ENCODE assay signal across 25 cellular contexts in genomic region chr9:14942037-14942436, GRCh38. TPM values are rescaled to one million over a fixed set of nuclear protein-coding genes. Genes with fewer than 3 reads are reported as not detected.
A peak's percentile ranks its signal among the peaks of the same experiment; 100 is the strongest.
DNase-seq lines count a peak whose midpoint lies in the region; ATAC-seq, FAIRE-seq and TF ChIP-seq lines count a peak whose summit lies in the region.
"Had no signal": no experiment of that assay in that cellular context is flagged by ENCODE, and none has a peak within 500 bp of the region (broad histone marks: within the 10 kb centered on the region; RNA-seq: fewer than 3 reads in every experiment).

No MANE protein-coding gene starts in this region.

- TF ChIP-seq POLR2A in esophagus muscularis mucosa (IDR thresholded peaks at IDR 0.05; ENCODE audit: low read depth), result no peak

- TF ChIP-seq EP300 in esophagus muscularis mucosa (IDR thresholded peaks at IDR 0.05), result no peak

- no peak overlapping the region for H3K27ac ChIP-seq in pancreas
- H3K27ac ChIP-seq in Karpas-422 (ENCODE audit: low read length), result no peak overlapping the region
- no peak overlapping the region for H3K27ac ChIP-seq in esophagus muscularis mucosa (replicated peaks in 1 of 4)
- H3K27ac ChIP-seq: epithelial cell of prostate, ovary, right lobe of liver, WERI-Rb-1 had no signal

- H3K9ac ChIP-seq in Karpas-422 (ENCODE audit: low read length), result no peak overlapping the region

- H3K27me3 ChIP-seq in pancreas, result no peaks in the 10 kb centered on the region
- H3K27me3 ChIP-seq in Karpas-422 (ENCODE audit: low read length), result no peaks in the 10 kb centered on the region
- H3K27me3 ChIP-seq in esophagus muscularis mucosa, result no peaks in the 10 kb centered on the region
- H3K27me3 ChIP-seq: ovary, right lobe of liver had no signal

- H4K20me1 ChIP-seq in Karpas-422 (ENCODE audit: insufficient read depth, low read depth, low read length), result no peaks in the 10 kb centered on the region

- ATAC-seq in left cardiac atrium (peak; percentile 44 to 59), pancreas (peak in 3 of 4 donors; percentile 26 to 46 (median 40)), GM19324 (IDR thresholded peaks at IDR 0.05; ENCODE audit: low FRiP score, unreplicated experiment) (no peak), HG02759 (IDR thresholded peaks at IDR 0.05; ENCODE audit: unreplicated experiment) (no peak)
- ATAC-seq: activated T-helper 17 cell treated with anti-CD3 and anti-CD28 coated beads, Interleukin-2, amount 50 U/mL, for 72 hours; Panc1; right lobe of liver; T-helper 17 cell had no signal

- H3K36me3 ChIP-seq in pancreas (no peaks in the 10 kb centered on the region), Karpas-422 (ENCODE audit: insufficient read depth, low read length) (no peaks in the 10 kb centered on the region), esophagus muscularis mucosa (no peaks in the 10 kb centered on the region)
- H3K36me3 ChIP-seq: ovary, right lobe of liver, WERI-Rb-1 had no signal

- no peaks in the 10 kb centered on the region for H3K9me2 ChIP-seq in Karpas-422 (replicated peaks; ENCODE audit: insufficient read depth, low read length)

- DNase-seq in AG20443 (ENCODE audit: low spot score) (peak; percentile 17), NCI-H2171 treated with DMSO at 0.1 percent for 48 hours (lab: John Stamatoyannopoulos, UW) (peak; percentile 72), left cardiac atrium (no peak), pancreas (no peak), Karpas-422 (no peak), esophagus muscularis mucosa (ENCODE audit: extremely low spot score) (no peak)
- DNase-seq: activated naive CD8-positive, alpha-beta T cell treated with anti-CD3 and anti-CD28 coated beads for 36 hours; HCEC 1CT; naive B cell; NCI-H187 treated with DMSO at 0.1 percent for 48 hours; NCI-H510A; right lobe of liver; T-helper 17 cell; WERI-Rb-1 had no signal

- FAIRE-seq in pancreas (lab: Jason Lieb, UNC), result no peak
- FAIRE-seq: D721Med, frontal cortex, GM18507 had no signal

- WGBS in pancreas, 2 donors, result 77 to 78% methylated on average over 6 of the region's 6 CpGs
- WGBS in esophagus muscularis mucosa, result 49% methylated on average over 6 of the region's 6 CpGs

- no peaks in the 10 kb centered on the region for H3K79me2 ChIP-seq in Karpas-422 (ENCODE audit: low read length)

- H2AFZ ChIP-seq in Karpas-422 (ENCODE audit: low read length), result no peak overlapping the region

- TF ChIP-seq CTCF in pancreas (IDR thresholded peaks at IDR 0.05) (no peak), esophagus muscularis mucosa (IDR thresholded peaks at IDR 0.05) (no peak)

- intact Hi-C loops in left cardiac atrium (cut with DNase I), result loop anchor here in 1 of 2 donors (10.0 kb wide), 1 partner anchor 57 kb away; no protein-coding TSS in a partner anchor
- intact Hi-C loops in pancreas (cut with DNase I), result no loop called here
- intact Hi-C loops in esophagus muscularis mucosa (cut with DNase I), result no loop called here

- H3K4me1 ChIP-seq in pancreas, result no peaks in the 10 kb centered on the region
- H3K4me1 ChIP-seq in Karpas-422 (ENCODE audit: low read length), result no peaks in the 10 kb centered on the region
- H3K4me1 ChIP-seq in esophagus muscularis mucosa, result no peaks in the 10 kb centered on the region
- H3K4me1 ChIP-seq: right lobe of liver had no signal

- H3K4me2 ChIP-seq in Karpas-422 (ENCODE audit: low read depth, low read length, poor library complexity, severe bottlenecking), result no peak overlapping the region

- H3K9me3 ChIP-seq in pancreas, result no peaks in the 10 kb centered on the region
- H3K9me3 ChIP-seq in Karpas-422 (ENCODE audit: low read length), result no peaks in the 10 kb centered on the region
- no peaks in the 10 kb centered on the region for H3K9me3 ChIP-seq in esophagus muscularis mucosa
- H3K9me3 ChIP-seq: ovary, right lobe of liver had no signal

- H3K4me3 ChIP-seq in pancreas (no peak overlapping the region), Karpas-422 (ENCODE audit: low read length) (no peak overlapping the region), esophagus muscularis mucosa (no peak overlapping the region)
- H3K4me3 ChIP-seq: ovary, right lobe of liver had no signal

RNA-seq across cellular contexts. Expression of gene FREM1, which starts 31.8 kb away (rescaled TPM):
- total RNA-seq in left cardiac atrium (1 to 10 TPM; 1.8 to 7.7 TPM), pancreas (10 to 100 TPM in 2 of 6 donors, 1 to 10 TPM in 4; 4.6 to 19.8 (median 7.4) TPM), esophagus muscularis mucosa (1 to 10 TPM in 3 of 4 donors, under 1 TPM in 1; 0.58 to 3.5 (median 1.9) TPM)
- 10 to 100 TPM in 1 of 2 donors, 1 to 10 TPM in 1; 8.4 to 15.4 TPM for polyA plus RNA-seq in pancreas
- total RNA-seq in Karpas-422 (2014; rRNA removed; shearing (Covaris generic); ENCODE audit: low replicate concordance), result not detected in 2 replicates
- total RNA-seq: activated naive CD8-positive, alpha-beta T cell treated with anti-CD3 and anti-CD28 coated beads for 36 hours; T-helper 17 cell had no signal
- polyA plus RNA-seq: AG04450, CD14-positive monocyte had no signal

Comparison
In these comparisons a context has a peak if more than half of its experiments do, and no peak if none do; other contexts are left out.
1. DNase-seq: peak in AG20443 (single experiment) and NCI-H2171 treated with DMSO at 0.1 percent for 48 hours (single experiment); none in left cardiac atrium (single experiment), pancreas (0 of 6), Karpas-422 (single experiment) and esophagus muscularis mucosa (single experiment).
2. ATAC-seq: peak in left cardiac atrium (2 of 2) and pancreas (3 of 4); none in GM19324 (single experiment) and HG02759 (single experiment).